In the genomic region with DNA sequence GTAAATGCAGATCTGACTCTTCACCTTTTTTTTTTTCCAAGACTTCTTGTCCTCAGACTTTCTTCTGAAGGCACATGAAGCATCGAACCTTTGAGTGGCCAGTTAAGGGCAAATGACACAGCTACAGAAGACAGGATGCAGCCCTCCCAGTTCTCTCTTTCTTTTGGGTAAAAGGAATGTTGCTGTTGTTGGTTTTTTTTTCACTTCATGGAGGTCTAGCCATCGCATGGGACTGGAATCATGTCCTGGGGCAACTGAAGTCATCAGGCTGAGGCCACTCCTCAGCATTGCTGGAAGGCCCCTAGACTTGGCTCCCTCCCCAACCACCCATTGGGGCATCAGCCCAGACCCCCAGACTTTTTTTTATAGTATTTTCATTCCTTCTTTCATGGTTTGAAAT, we compare ENCODE assay signal across 8 cellular contexts.
"Had no signal": no experiment of that assay in that cellular context is flagged by ENCODE, and none has a peak within 500 bp of the region (broad histone marks: within the 10 kb centered on the region; RNA-seq: fewer than 3 reads in every experiment).

No MANE protein-coding gene starts in this region.

- H3K9me3 ChIP-seq: HAP-1 had no signal

- H3K4me1 ChIP-seq: HAP-1 had no signal

- H3K27ac ChIP-seq: GM23248 had no signal

- H3K36me3 ChIP-seq: HAP-1 had no signal

- DNase-seq: GM23248, GOT3, H7, HFFc6, IMR-90, KG1 had no signal

- H3K4me3 ChIP-seq: GM23248, HAP-1, K562 had no signal
